ENCODE assay signal across 18 cellular contexts in the genomic region with DNA sequence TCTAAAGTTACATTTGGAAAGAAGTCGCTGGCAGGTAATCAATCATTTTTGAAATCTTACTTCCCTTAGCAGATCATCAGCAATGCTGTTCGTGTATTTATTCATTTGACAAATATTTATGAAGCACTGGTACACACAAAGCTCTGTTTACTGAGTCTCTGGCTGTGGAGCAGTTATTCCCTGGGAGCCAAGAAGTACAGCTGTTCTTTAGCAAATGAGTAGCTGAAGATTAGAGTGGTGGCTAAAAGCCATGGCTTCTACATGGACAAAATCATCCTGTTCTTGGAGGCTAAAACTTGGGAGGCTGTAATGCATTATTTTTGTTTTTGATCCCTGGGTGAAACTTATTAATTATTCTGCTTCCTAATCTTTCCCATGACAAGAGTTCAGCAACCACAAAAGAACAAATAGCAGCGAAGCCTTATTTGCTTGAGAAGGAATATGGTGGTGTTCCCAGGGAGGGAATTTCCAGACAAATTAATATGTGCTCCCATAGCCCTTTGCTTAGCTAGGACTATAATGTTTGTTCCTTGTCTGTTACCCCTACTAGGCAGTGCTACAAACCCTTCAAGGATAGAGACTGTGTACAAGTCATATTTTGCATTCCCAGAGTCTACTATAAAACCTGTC.
A peak's percentile ranks its signal among the peaks of the same experiment; 100 is the strongest.
DNase-seq lines count a peak whose midpoint lies in the region; ATAC-seq and TF ChIP-seq lines count a peak whose summit lies in the region.
"Had no signal": no experiment of that assay in that cellular context is flagged by ENCODE, and none has a peak within 500 bp of the region (broad histone marks: within the 10 kb centered on the region; RNA-seq: fewer than 3 reads in every experiment).

No MANE protein-coding gene starts in this region.

- intact Hi-C loops in breast epithelium (cut with DNase I; ENCODE audit: low total_unique reads), result no loop called here
- intact Hi-C loops in lower lobe of right lung (cut with DNase I), result no loop called here
- intact Hi-C loops in transverse colon (cut with DNase I; ENCODE audit: low total_unique reads), result no loop called here
- intact Hi-C loops in left colon (cut with DNase I, micrococcal nuclease), result no loop called here

- H3K9me3 ChIP-seq in breast epithelium, result no peaks in the 10 kb centered on the region
- H3K9me3 ChIP-seq in lower lobe of right lung, result no peaks in the 10 kb centered on the region
- no peaks in the 10 kb centered on the region for H3K9me3 ChIP-seq in transverse colon

- H3K27ac ChIP-seq in breast epithelium (no peak overlapping the region), lower lobe of right lung (no peak overlapping the region), transverse colon (peak overlapping the region in 3 of 4 donors; percentile 16 to 37 (median 21))
- H3K27ac ChIP-seq: dorsolateral prefrontal cortex had no signal

- TF ChIP-seq POLR2A in breast epithelium (IDR thresholded peaks at IDR 0.05) (no peak), transverse colon (IDR thresholded peaks at IDR 0.05) (no peak)

- H3K4me1 ChIP-seq in breast epithelium (no peaks in the 10 kb centered on the region), lower lobe of right lung (no peaks in the 10 kb centered on the region), transverse colon (no peaks in the 10 kb centered on the region)

- in situ Hi-C loops in T47D (cut with HindIII; ENCODE audit: low pct_unique_long_range_greater_than_20kb, low sequenced_read_pairs) (no loop called here), transverse colon (cut with MboI; ENCODE audit: low pct_ligation_motif_present in 1 of 4, low pct_unique_long_range_greater_than_20kb in 1 of 4, low sequenced_read_pairs in 3 of 4) (loop anchor here in 1 of 4 donors (25.0 kb wide), 1 partner anchor 1133 kb away; a partner anchor contains a TSS)

- DNase-seq in T47D (ENCODE audit: low read depth in 1 of 2, low spot score in 1 of 2), result peak; percentile 25 to 47
- no peak for DNase-seq in breast epithelium (ENCODE audit: low spot score in 2 of 2)
- DNase-seq in fibroblast of gingiva (ENCODE audit: low read depth), result peak; percentile 19
- DNase-seq in lower lobe of right lung, result no peak
- DNase-seq in transverse colon, result peak; percentile 7
- DNase-seq in left colon, result no peak
- no peak for DNase-seq in NCI-H748 (lab: John Stamatoyannopoulos, UW; ENCODE audit: unreplicated experiment)
- DNase-seq: activated CD4-positive, alpha-beta T cell treated with anti-CD3 and anti-CD28 coated beads for 36 hours; activated CD8-positive, alpha-beta memory T cell treated with anti-CD3 and anti-CD28 coated beads, Interleukin-2, amount 50 U/mL, for 48 hours; activated naive CD4-positive, alpha-beta T cell treated with anti-CD3 and anti-CD28 coated beads, Interleukin-2, amount 10 ng/mL, durations not matched to agents 7 days and 5 days; COR-L47; dorsolateral prefrontal cortex; foreskin fibroblast; GF-D8; SHP77 treated with DMSO at 0.1 percent for 48 hours; stimulated activated CD4-positive, alpha-beta T cell treated with anti-CD3 and anti-CD28 coated beads, Interleukin-15, amount 100 ng/mL, for 24 hours; T-helper 2 cell had no signal

- 51 to 52% methylated on average over 3 of the region's 3 CpGs for WGBS in transverse colon (ENCODE audit: low coverage in 1 of 2), 2 donors

- peaks cover 0 to 3% of the 10 kb centered on the region in 2 donors for H3K27me3 ChIP-seq in breast epithelium
- H3K27me3 ChIP-seq in lower lobe of right lung (ENCODE audit: low read depth), result no peaks in the 10 kb centered on the region
- no peaks in the 10 kb centered on the region for H3K27me3 ChIP-seq in transverse colon
- H3K27me3 ChIP-seq: dorsolateral prefrontal cortex had no signal

- TF ChIP-seq CTCF in breast epithelium (IDR thresholded peaks at IDR 0.05) (no peak), lower lobe of right lung (IDR thresholded peaks at IDR 0.05) (no peak), transverse colon (IDR thresholded peaks at IDR 0.05) (no peak)

- H3K36me3 ChIP-seq in breast epithelium (no peaks in the 10 kb centered on the region), lower lobe of right lung (no peaks in the 10 kb centered on the region), transverse colon (no peaks in the 10 kb centered on the region)

- H3K4me3 ChIP-seq in breast epithelium (no peak overlapping the region), lower lobe of right lung (no peak overlapping the region), transverse colon (no peak overlapping the region)
- H3K4me3 ChIP-seq: dorsolateral prefrontal cortex had no signal

- TF ChIP-seq EP300 in transverse colon (IDR thresholded peaks at IDR 0.05; ENCODE audit: low read depth), result no peak

- ATAC-seq in lower lobe of right lung, result peak; percentile 50 to 75
- no peak for ATAC-seq in GM19397 (IDR thresholded peaks at IDR 0.05; ENCODE audit: unreplicated experiment)
- ATAC-seq in left colon, result no peak
- ATAC-seq: activated CD4-positive, alpha-beta T cell treated with anti-CD3 and anti-CD28 coated beads for 36 hours had no signal

Comparison
In these comparisons a context has a peak if more than half of its experiments do, and no peak if none do; other contexts are left out.
1. DNase-seq: peak in T47D (2 of 2), fibroblast of gingiva (single experiment) and transverse colon (single experiment); none in breast epithelium (0 of 2), lower lobe of right lung (single experiment), left colon (0 of 2) and NCI-H748 (single experiment).
2. H3K27ac ChIP-seq: peak in transverse colon (3 of 4); none in breast epithelium (0 of 2) and lower lobe of right lung (single experiment).
3. ATAC-seq: peak in lower lobe of right lung (2 of 2); none in GM19397 (single experiment) and left colon (single experiment).